ENCODE assay signal across 21 cellular contexts in the genomic region with DNA sequence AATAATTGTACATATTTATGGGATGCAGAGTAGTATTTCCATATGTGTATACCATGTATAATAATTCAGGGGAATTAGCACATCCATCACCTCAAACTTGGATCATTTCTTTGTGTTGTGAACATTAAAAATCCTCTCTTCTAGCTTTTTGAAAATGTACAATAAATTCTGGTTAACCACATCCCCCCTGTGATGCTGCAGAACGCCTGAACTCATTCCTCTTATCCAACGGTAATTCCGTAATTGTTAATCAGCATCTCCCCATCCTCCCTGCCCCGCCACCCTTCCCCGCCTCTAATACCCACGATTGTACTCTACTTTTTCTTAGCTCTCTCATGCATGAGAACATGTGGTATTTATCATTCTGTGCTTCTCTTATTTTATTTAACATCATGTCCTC.
"Had no signal": no experiment of that assay in that cellular context is flagged by ENCODE, and none has a peak within 500 bp of the region (broad histone marks: within the 10 kb centered on the region; RNA-seq: fewer than 3 reads in every experiment).

No MANE protein-coding gene starts in this region.

- DNase-seq: activated CD4-positive, alpha-beta memory T cell treated with anti-CD3 and anti-CD28 coated beads for 36 hours; activated CD4-positive, alpha-beta T cell treated with anti-CD3 and anti-CD28 coated beads for 48 hours; activated CD4-positive, CD25-positive, alpha-beta regulatory T cell; activated effector memory CD4-positive, alpha-beta T cell treated with Interleukin-2 at 50 U/mL for 16 hours; activated naive CD4-positive, alpha-beta T cell treated with anti-CD3 and anti-CD28 coated beads, Interleukin-2, amount 10 ng/mL, durations not matched to agents 7 days and 5 days; activated T-cell treated with anti-CD3 and anti-CD28 coated beads, Interleukin-2, amount 50 U/mL, for 48 hours; central memory CD4-positive, alpha-beta T cell; colonic mucosa; dorsolateral prefrontal cortex; kidney; left lung; naive thymus-derived CD8-positive, alpha-beta T cell; stimulated activated CD4-positive, alpha-beta T cell treated with anti-CD3 and anti-CD28 coated beads, Interleukin-4, amount 100 ng/mL, for 24 hours; stimulated activated naive CD4-positive, alpha-beta T cell treated with Interleukin-2 at 50 U/mL for 16 hours; SW 1271; T-helper 17 cell; upper lobe of left lung had no signal

- H3K27ac Mint-ChIP-seq: activated CD4-positive, alpha-beta memory T cell treated with anti-CD3 and anti-CD28 coated beads for 36 hours; activated naive CD4-positive, alpha-beta T cell treated with anti-CD3 and anti-CD28 coated beads, Interleukin-2, amount 10 ng/mL, durations not matched to agents 7 days and 5 days; naive thymus-derived CD8-positive, alpha-beta T cell; progenitor cell of endocrine pancreas; T-helper 17 cell had no signal

- H3K36me3 Mint-ChIP-seq: activated CD4-positive, alpha-beta memory T cell treated with anti-CD3 and anti-CD28 coated beads for 36 hours had no signal

- H3K4me1 ChIP-seq: colonic mucosa had no signal

- ATAC-seq: left lung; naive thymus-derived CD8-positive, alpha-beta T cell; T-helper 17 cell had no signal

- H3K9me3 ChIP-seq: colonic mucosa, esophagus muscularis mucosa, left lung, thoracic aorta, upper lobe of left lung had no signal

- H3K4me3 Mint-ChIP-seq: activated CD4-positive, alpha-beta memory T cell treated with anti-CD3 and anti-CD28 coated beads for 36 hours; activated naive CD4-positive, alpha-beta T cell treated with anti-CD3 and anti-CD28 coated beads, Interleukin-2, amount 10 ng/mL, durations not matched to agents 7 days and 5 days; naive thymus-derived CD8-positive, alpha-beta T cell; T-helper 17 cell had no signal

- H3K27me3 Mint-ChIP-seq: activated CD4-positive, alpha-beta memory T cell treated with anti-CD3 and anti-CD28 coated beads for 36 hours; T-helper 17 cell had no signal

- H3K36me3 ChIP-seq: colonic mucosa, esophagus muscularis mucosa, left lung, thoracic aorta, upper lobe of left lung had no signal

- H3K9me3 Mint-ChIP-seq: activated CD4-positive, alpha-beta memory T cell treated with anti-CD3 and anti-CD28 coated beads for 36 hours; activated naive CD4-positive, alpha-beta T cell treated with anti-CD3 and anti-CD28 coated beads, Interleukin-2, amount 10 ng/mL, durations not matched to agents 7 days and 5 days had no signal

- H3K4me3 ChIP-seq: colonic mucosa, dorsolateral prefrontal cortex, esophagus muscularis mucosa, left lung, lung, thoracic aorta, upper lobe of left lung had no signal

- H3K27ac ChIP-seq: colonic mucosa, dorsolateral prefrontal cortex, esophagus muscularis mucosa, left lung, thoracic aorta, upper lobe of left lung had no signal

- H3K27me3 ChIP-seq: colonic mucosa, dorsolateral prefrontal cortex, esophagus muscularis mucosa, left lung, upper lobe of left lung had no signal

- H3K4me1 Mint-ChIP-seq: activated naive CD4-positive, alpha-beta T cell treated with anti-CD3 and anti-CD28 coated beads, Interleukin-2, amount 10 ng/mL, durations not matched to agents 7 days and 5 days had no signal
